In genomic region chr5:95823738-95824609, GRCh38 we compare ENCODE assay signal across 7 cellular contexts. TPM values are rescaled to one million over a fixed set of nuclear protein-coding genes. Genes with fewer than 3 reads are reported as not detected.
A peak's percentile ranks its signal among the peaks of the same experiment; 100 is the strongest.
DNase-seq lines count a peak whose midpoint lies in the region; ATAC-seq and TF ChIP-seq lines count a peak whose summit lies in the region.

No MANE protein-coding gene starts in this region.

- no peaks in the 10 kb centered on the region for H3K9me3 Mint-ChIP-seq in activated CD4-positive, alpha-beta memory T cell treated with anti-CD3 and anti-CD28 coated beads, Interleukin-2, amount 10 ng/mL, durations not matched to agents 7 days and 5 days
- H3K9me3 Mint-ChIP-seq in nephron progenitor cell, result no peaks in the 10 kb centered on the region

- H3K27ac Mint-ChIP-seq in activated CD4-positive, alpha-beta memory T cell treated with anti-CD3 and anti-CD28 coated beads, Interleukin-2, amount 10 ng/mL, durations not matched to agents 7 days and 5 days, result peak overlapping the region; percentile 88
- H3K27ac Mint-ChIP-seq in nephron progenitor cell, result peak overlapping the region; percentile 46

- TF ChIP-seq POLR2A in GM18505 (IDR thresholded peaks at IDR 0.05; ENCODE audit: borderline replicate concordance, extremely low read depth, insufficient read depth, insufficient read length), result peak; percentile 61
- peak; percentile 53 for TF ChIP-seq POLR2A in erythroblast (IDR thresholded peaks at IDR 0.05; ENCODE audit: low read length)

- H3K4me3 Mint-ChIP-seq in activated CD4-positive, alpha-beta memory T cell treated with anti-CD3 and anti-CD28 coated beads, Interleukin-2, amount 10 ng/mL, durations not matched to agents 7 days and 5 days, result peak overlapping the region; percentile 91
- peak overlapping the region; percentile 56 for H3K4me3 Mint-ChIP-seq in nephron progenitor cell

- DNase-seq in NCI-H146 (lab: John Stamatoyannopoulos, UW) (peak; percentile 48), erythroblast (lab: John Stamatoyannopoulos, UW) (peak; percentile 56 to 59), nephron progenitor cell (no peak), cerebellum (ENCODE audit: low spot score) (no peak)
- DNase-seq in activated CD4-positive, alpha-beta memory T cell treated with anti-CD3 and anti-CD28 coated beads, Interleukin-2, amount 10 ng/mL, durations not matched to agents 7 days and 5 days, result peak; percentile 82

- POLR2A ChIA-PET in activated CD4-positive, alpha-beta memory T cell treated with anti-CD3 and anti-CD28 coated beads, Interleukin-2, amount 10 ng/mL, durations not matched to agents 7 days and 5 days (lab: Charles Lee), result interaction anchor here (0.6 to 7.6 kb wide), 18 partner anchors 8 to 1073 kb away, joined by 3 to 113 read pairs (median 4); partner anchors contain the start of genes CAST, ELL2 and RFESD

- H3K4me1 Mint-ChIP-seq in activated CD4-positive, alpha-beta memory T cell treated with anti-CD3 and anti-CD28 coated beads, Interleukin-2, amount 10 ng/mL, durations not matched to agents 7 days and 5 days, result peaks cover 61% of the 10 kb centered on the region
- peaks cover 59% of the 10 kb centered on the region for H3K4me1 Mint-ChIP-seq in nephron progenitor cell

- no peak for TF ChIP-seq CTCF in nephron progenitor cell (IDR thresholded peaks at IDR 0.05)

- ATAC-seq in GM18505 (IDR thresholded peaks at IDR 0.05; ENCODE audit: unreplicated experiment), result peak; percentile 38
- peak; percentile 45 for ATAC-seq in HG02571 (IDR thresholded peaks at IDR 0.05; ENCODE audit: unreplicated experiment)

- no peaks in the 10 kb centered on the region for H3K27me3 Mint-ChIP-seq in activated CD4-positive, alpha-beta memory T cell treated with anti-CD3 and anti-CD28 coated beads, Interleukin-2, amount 10 ng/mL, durations not matched to agents 7 days and 5 days
- H3K27me3 Mint-ChIP-seq in nephron progenitor cell (ENCODE audit: low read depth, poor library complexity), result peaks cover 4% of the 10 kb centered on the region

- CTCF ChIA-PET in activated CD4-positive, alpha-beta memory T cell treated with anti-CD3 and anti-CD28 coated beads, Interleukin-2, amount 10 ng/mL, durations not matched to agents 7 days and 5 days (lab: Charles Lee), result interaction anchor here (1.4 to 8.5 kb wide), 10 partner anchors 8 to 180 kb away, joined by 4 to 75 read pairs (median 10); partner anchors contain the start of gene RFESD

- peaks cover 12% of the 10 kb centered on the region for H3K36me3 Mint-ChIP-seq in activated CD4-positive, alpha-beta memory T cell treated with anti-CD3 and anti-CD28 coated beads, Interleukin-2, amount 10 ng/mL, durations not matched to agents 7 days and 5 days (ENCODE audit: low read depth)
- no peaks in the 10 kb centered on the region for H3K36me3 Mint-ChIP-seq in nephron progenitor cell (ENCODE audit: low read depth)

RNA-seq across cellular contexts. Expression of gene GLRX, which starts 1.4 kb away (rescaled TPM):
- 10 to 100 TPM; 71.6 to 72.5 TPM for total RNA-seq in activated CD4-positive, alpha-beta memory T cell treated with anti-CD3 and anti-CD28 coated beads, Interleukin-2, amount 10 ng/mL, durations not matched to agents 7 days and 5 days
- 8.9 TPM for total RNA-seq in cerebellum

Comparison
In these comparisons a context has a peak if more than half of its experiments do, and no peak if none do; other contexts are left out.
1. DNase-seq: peak in NCI-H146 (single experiment), activated CD4-positive, alpha-beta memory T cell treated with anti-CD3 and anti-CD28 coated beads, Interleukin-2, amount 10 ng/mL, durations not matched to agents 7 days and 5 days (single experiment) and erythroblast (2 of 2); none in nephron progenitor cell (single experiment) and cerebellum (single experiment).